ENCODE assay signal across 10 cellular contexts in the genomic region with DNA sequence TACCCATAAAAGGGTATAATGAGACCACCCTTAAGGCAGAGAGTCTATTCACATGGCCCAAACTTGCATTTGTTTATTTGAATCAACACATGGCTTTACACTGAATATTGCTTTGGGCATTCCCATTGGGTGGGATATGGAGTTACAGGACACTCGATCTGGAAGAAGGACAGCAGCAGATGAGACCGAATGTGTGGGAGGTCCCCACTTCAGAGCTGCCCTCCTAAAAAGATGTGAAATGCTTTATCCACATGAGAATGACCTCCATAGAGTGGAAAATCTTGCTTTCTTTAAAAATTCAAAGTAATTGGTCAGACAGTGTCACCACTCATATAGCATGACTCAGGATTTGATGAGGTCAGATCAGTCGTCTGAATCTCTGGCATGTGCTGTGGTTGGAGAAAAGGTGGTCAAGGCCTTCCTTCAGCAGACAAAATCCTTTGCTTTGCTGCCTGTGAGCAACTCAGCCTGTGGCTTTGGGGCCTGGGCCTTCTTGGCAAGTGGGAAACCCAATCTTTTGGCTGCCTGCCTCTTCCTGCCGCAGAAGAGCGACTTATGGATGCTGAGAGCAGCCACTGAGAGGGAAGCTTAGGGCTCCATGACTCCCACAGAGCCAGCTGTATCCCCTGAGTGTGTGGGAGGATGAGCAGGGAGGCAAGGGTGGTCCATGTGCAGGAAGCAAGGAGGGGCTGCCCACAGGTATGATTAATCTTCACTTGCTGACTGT. TPM values are rescaled to one million over a fixed set of nuclear protein-coding genes. Genes with fewer than 3 reads are reported as not detected.
DNase-seq lines count a peak whose midpoint lies in the region; ATAC-seq, FAIRE-seq and TF ChIP-seq lines count a peak whose summit lies in the region.
"Had no signal": no experiment of that assay in that cellular context is flagged by ENCODE, and none has a peak within 500 bp of the region (broad histone marks: within the 10 kb centered on the region; RNA-seq: fewer than 3 reads in every experiment).

No MANE protein-coding gene starts in this region.

- TF ChIP-seq CTCF in bronchial epithelial cell (IDR thresholded peaks at IDR 0.05; ENCODE audit: insufficient read depth, low read length, severe bottlenecking) (no peak), lower lobe of right lung (IDR thresholded peaks at IDR 0.05) (no peak), gastrocnemius medialis (IDR thresholded peaks at IDR 0.05 in 4 of 5, conservative IDR thresholded peaks at IDR 0.05 in 1 of 5) (no peak)

- FAIRE-seq in bronchial epithelial cell (lab: Jason Lieb, UNC): peak; percentile 13

- H3K27me3 ChIP-seq in MG63: no peaks in the 10 kb centered on the region
- H3K27me3 ChIP-seq in bronchial epithelial cell (ENCODE audit: control insufficient read depth, insufficient read depth, low read length): no peaks in the 10 kb centered on the region
- no peaks in the 10 kb centered on the region for H3K27me3 ChIP-seq in lower lobe of right lung (ENCODE audit: low read depth)
- H3K27me3 ChIP-seq in gastrocnemius medialis: no peaks in the 10 kb centered on the region

- H3K36me3 ChIP-seq in MG63: no peaks in the 10 kb centered on the region
- H3K36me3 ChIP-seq in bronchial epithelial cell (ENCODE audit: control insufficient read depth, insufficient read depth, low read length): no peaks in the 10 kb centered on the region
- H3K36me3 ChIP-seq in lower lobe of right lung: no peaks in the 10 kb centered on the region
- no peaks in the 10 kb centered on the region for H3K36me3 ChIP-seq in gastrocnemius medialis

- H3K4me3 ChIP-seq in MG63 (no peak overlapping the region), bronchial epithelial cell (ENCODE audit: low read depth, low read length) (no peak overlapping the region), lower lobe of right lung (no peak overlapping the region), gastrocnemius medialis (no peak overlapping the region)

- in situ Hi-C loops in gastrocnemius medialis (cut with MboI; ENCODE audit: low sequenced_read_pairs in 4 of 4): no loop called here

- H3K27ac ChIP-seq in lower lobe of right lung (peak overlapping the region; percentile 7), gastrocnemius medialis (peak overlapping the region in 2 of 4 donors; percentile 7 to 14)

- intact Hi-C loops in lower lobe of right lung (cut with DNase I): no loop called here
- intact Hi-C loops in gastrocnemius medialis (cut with DNase I; ENCODE audit: low total_unique reads): no loop called here

- ATAC-seq in lower lobe of right lung (no peak), gastrocnemius medialis (no peak), HG03280 (IDR thresholded peaks at IDR 0.05; ENCODE audit: unreplicated experiment) (no peak)

- TF ChIP-seq POLR2A in gastrocnemius medialis (IDR thresholded peaks at IDR 0.05): no peak

- 0 out of 2 replicates have a peak, but pooled peaks cover 3% of the 10 kb centered on the region for H3K9me3 ChIP-seq in MG63
- no peaks in the 10 kb centered on the region for H3K9me3 ChIP-seq in lower lobe of right lung
- no peaks in the 10 kb centered on the region for H3K9me3 ChIP-seq in gastrocnemius medialis
- H3K9me3 ChIP-seq: Caco-2 had no signal

- DNase-seq in AG08396 (ENCODE audit: low spot score): peak; percentile 80
- peak; percentile 76 for DNase-seq in MG63
- peak; percentile 55 for DNase-seq in bronchial epithelial cell (ENCODE audit: low read depth)
- no peak for DNase-seq in lower lobe of right lung
- DNase-seq in gastrocnemius medialis: no peak
- no peak for DNase-seq in GM19238 (ENCODE audit: insufficient read length, low spot score)
- no peak for DNase-seq in NK-92 (lab: John Stamatoyannopoulos, UW; ENCODE audit: unreplicated experiment)
- DNase-seq: Caco-2, NCI-H524 had no signal

- H3K4me1 ChIP-seq in lower lobe of right lung (no peaks in the 10 kb centered on the region), gastrocnemius medialis (peaks cover 0 to 3% of the 10 kb centered on the region in 2 donors)
- H3K4me1 ChIP-seq: Caco-2 had no signal

RNA-seq across cellular contexts. Expression of a gene that starts 39.3 kb away (rescaled TPM):
- total RNA-seq in MG63 (2014; rRNA removed; shearing (Covaris generic); ENCODE audit: low replicate concordance): 0.10 and 2.3 TPM in 2 replicates
- total RNA-seq in bronchial epithelial cell (under 0.01 and 0.79 TPM in 2 replicates), lower lobe of right lung (34.6 TPM), gastrocnemius medialis (1 to 10 TPM; 3.3 to 4.5 (median 4.3) TPM)
- total RNA-seq: Caco-2 had no signal

Comparison
In these comparisons a context has a peak if more than half of its experiments do, and no peak if none do; other contexts are left out.
1. DNase-seq: peak in AG08396 (single experiment), MG63 (single experiment) and bronchial epithelial cell (single experiment); none in lower lobe of right lung (single experiment), gastrocnemius medialis (0 of 2), GM19238 (single experiment) and NK-92 (single experiment).